In the genomic region with DNA sequence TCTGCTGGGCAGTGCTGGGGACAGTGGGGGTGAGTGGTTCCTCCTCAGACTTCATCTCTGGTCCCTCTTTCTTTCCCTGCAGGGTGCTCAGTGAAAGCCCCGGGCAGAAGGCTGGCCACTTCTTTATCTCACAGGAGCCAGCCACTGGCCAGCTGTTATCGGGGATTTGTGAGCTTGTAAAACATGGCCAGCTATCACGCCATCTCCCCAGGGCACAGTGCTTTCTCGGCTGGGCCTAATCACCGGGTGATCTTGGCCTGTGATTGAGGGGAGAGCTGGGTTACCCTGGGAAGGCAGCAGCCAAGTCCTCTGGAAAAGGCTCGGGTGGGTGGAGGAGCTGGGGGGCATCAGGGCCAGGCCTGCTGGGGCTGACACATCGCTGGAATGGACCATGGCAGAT, we compare ENCODE assay signal across 1 cellular context.
TF ChIP-seq lines count a peak whose summit lies in the region.

No MANE protein-coding gene starts in this region.

TF ChIP-seq in SK-N-SH, 30 proteins besides CTCF, POLR2A, EP300 and RAD21 (continued from another document):
- TF ChIP-seq, protein P1, sequence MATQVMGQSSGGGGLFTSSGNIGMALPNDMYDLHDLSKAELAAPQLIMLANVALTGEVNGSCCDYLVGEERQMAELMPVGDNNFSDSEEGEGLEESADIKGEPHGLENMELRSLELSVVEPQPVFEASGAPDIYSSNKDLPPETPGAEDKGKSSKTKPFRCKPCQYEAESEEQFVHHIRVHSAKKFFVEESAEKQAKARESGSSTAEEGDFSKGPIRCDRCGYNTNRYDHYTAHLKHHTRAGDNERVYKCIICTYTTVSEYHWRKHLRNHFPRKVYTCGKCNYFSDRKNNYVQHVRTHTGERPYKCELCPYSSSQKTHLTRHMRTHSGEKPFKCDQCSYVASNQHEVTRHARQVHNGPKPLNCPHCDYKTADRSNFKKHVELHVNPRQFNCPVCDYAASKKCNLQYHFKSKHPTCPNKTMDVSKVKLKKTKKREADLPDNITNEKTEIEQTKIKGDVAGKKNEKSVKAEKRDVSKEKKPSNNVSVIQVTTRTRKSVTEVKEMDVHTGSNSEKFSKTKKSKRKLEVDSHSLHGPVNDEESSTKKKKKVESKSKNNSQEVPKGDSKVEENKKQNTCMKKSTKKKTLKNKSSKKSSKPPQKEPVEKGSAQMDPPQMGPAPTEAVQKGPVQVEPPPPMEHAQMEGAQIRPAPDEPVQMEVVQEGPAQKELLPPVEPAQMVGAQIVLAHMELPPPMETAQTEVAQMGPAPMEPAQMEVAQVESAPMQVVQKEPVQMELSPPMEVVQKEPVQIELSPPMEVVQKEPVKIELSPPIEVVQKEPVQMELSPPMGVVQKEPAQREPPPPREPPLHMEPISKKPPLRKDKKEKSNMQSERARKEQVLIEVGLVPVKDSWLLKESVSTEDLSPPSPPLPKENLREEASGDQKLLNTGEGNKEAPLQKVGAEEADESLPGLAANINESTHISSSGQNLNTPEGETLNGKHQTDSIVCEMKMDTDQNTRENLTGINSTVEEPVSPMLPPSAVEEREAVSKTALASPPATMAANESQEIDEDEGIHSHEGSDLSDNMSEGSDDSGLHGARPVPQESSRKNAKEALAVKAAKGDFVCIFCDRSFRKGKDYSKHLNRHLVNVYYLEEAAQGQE (IDR thresholded peaks at IDR 0.05; ENCODE audit: low read depth, low read length) = no peak
- no peak for TF ChIP-seq NFIC (IDR thresholded peaks at IDR 0.05; ENCODE audit: borderline replicate concordance)
- TF ChIP-seq RFX5 (IDR thresholded peaks at IDR 0.05; ENCODE audit: low read length) = no peak
- peak; percentile 70; the same call in 1 of the 2 replicates for TF ChIP-seq MXI1 (IDR thresholded peaks at IDR 0.05; ENCODE audit: low read depth, low read length)
- no peak for TF ChIP-seq EZH2phosphoT487 (IDR thresholded peaks at IDR 0.05; ENCODE audit: borderline replicate concordance, low read depth)
- no peak for TF ChIP-seq MEF2A (IDR thresholded peaks at IDR 0.05; ENCODE audit: borderline replicate concordance, low read depth)
- no peak for TF ChIP-seq SIN3A (IDR thresholded peaks at IDR 0.05; ENCODE audit: borderline replicate concordance, low read depth, low read length)
